In the genomic region with DNA sequence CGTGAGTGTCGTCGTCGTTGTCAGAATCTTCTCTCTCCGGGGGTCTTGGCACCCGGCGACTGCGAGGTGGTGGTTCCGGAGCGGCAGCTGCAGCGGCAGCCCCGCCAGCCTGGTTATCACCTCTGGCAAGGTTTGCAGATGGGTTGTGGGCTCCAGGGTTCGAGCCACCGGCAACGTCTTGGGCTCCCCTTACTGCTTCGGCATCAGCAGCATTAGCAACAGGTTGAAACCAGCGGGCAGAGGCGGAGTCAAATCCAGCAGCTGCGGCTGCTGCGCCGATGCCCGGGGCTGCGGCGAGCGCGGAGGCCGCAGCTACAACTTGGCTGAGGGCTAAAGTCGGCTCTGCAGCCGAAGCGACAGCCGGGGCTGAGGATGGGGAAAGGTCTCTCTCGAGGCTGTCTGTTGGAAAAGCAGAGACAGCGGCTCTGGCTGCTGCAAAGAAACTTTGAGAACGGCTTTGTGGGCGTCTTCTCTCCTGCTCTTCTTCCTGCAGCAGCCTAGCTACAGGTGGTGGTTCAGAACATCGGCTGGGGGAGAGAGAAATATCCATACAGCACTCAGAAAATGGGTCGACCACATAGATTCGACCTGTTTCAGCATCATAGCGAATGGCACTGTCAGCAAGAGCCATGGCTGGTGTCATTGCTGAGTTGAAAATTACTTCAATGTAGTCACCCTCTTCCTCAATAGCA, we compare ENCODE assay signal across 18 cellular contexts. TPM values are rescaled to one million over a fixed set of nuclear protein-coding genes. Genes with fewer than 3 reads are reported as not detected.
DNase-seq lines count a peak whose midpoint lies in the region; ATAC-seq and TF ChIP-seq lines count a peak whose summit lies in the region.
"Had no signal": no experiment of that assay in that cellular context is flagged by ENCODE, and none has a peak within 500 bp of the region (broad histone marks: within the 10 kb centered on the region; RNA-seq: fewer than 3 reads in every experiment).

No MANE protein-coding gene starts in this region.

- peak in 1 of 2 donors; percentile 60 for DNase-seq in cardiac muscle cell (ENCODE audit: low read depth in 1 of 2, low spot score in 1 of 2)
- no peak for DNase-seq in heart right ventricle
- no peak for DNase-seq in esophagus muscularis mucosa (ENCODE audit: extremely low spot score)
- no peak for DNase-seq in tibial nerve (ENCODE audit: low spot score in 2 of 2)
- DNase-seq in C1 segment of cervical spinal cord (lab: John Stamatoyannopoulos, UW) = no peak
- DNase-seq: activated naive CD8-positive, alpha-beta T cell treated with anti-CD3 and anti-CD28 coated beads for 36 hours; COR-L47; hippocampal formation; NCI-H2171; PC-3; stimulated activated CD4-positive, alpha-beta T cell treated with anti-CD3 and anti-CD28 coated beads, Interleukin-12 subunit alpha, Interleukin-12 subunit beta, amount 100 ng/mL, for 4 hours; substantia nigra; SW 1271 had no signal

- TF ChIP-seq EP300 in esophagus muscularis mucosa (IDR thresholded peaks at IDR 0.05) = no peak
- TF ChIP-seq EP300 in tibial nerve (IDR thresholded peaks at IDR 0.05) = no peak

- peaks cover 4% of the 10 kb centered on the region for H3K4me1 ChIP-seq in cardiac muscle cell (ENCODE audit: low read depth)
- peaks cover 0 to 13% (median 0%) of the 10 kb centered on the region in 9 donors for H3K4me1 ChIP-seq in heart right ventricle
- H3K4me1 ChIP-seq in ectodermal cell (ENCODE audit: control insufficient read depth, insufficient read depth, low read length) = no peaks in the 10 kb centered on the region
- H3K4me1 ChIP-seq in mesodermal cell (ENCODE audit: control insufficient read depth, insufficient read depth, low read length, poor library complexity, severe bottlenecking) = peaks cover 2% of the 10 kb centered on the region
- H3K4me1 ChIP-seq in esophagus muscularis mucosa = peaks cover 0 to 31% (median 25%) of the 10 kb centered on the region in 4 donors
- peaks cover 0 to 15% (median 0%) of the 10 kb centered on the region in 4 donors for H3K4me1 ChIP-seq in tibial nerve
- H3K4me1 ChIP-seq: pancreas had no signal

- H3K36me3 ChIP-seq in cardiac muscle cell = no peaks in the 10 kb centered on the region
- no peaks in the 10 kb centered on the region for H3K36me3 ChIP-seq in heart right ventricle
- no peaks in the 10 kb centered on the region for H3K36me3 ChIP-seq in ectodermal cell (ENCODE audit: control insufficient read depth, insufficient read depth, low read length)
- H3K36me3 ChIP-seq in mesodermal cell (ENCODE audit: control insufficient read depth, insufficient read depth, low read length) = no peaks in the 10 kb centered on the region
- H3K36me3 ChIP-seq in esophagus muscularis mucosa = no peaks in the 10 kb centered on the region
- H3K36me3 ChIP-seq in tibial nerve = no peaks in the 10 kb centered on the region
- H3K36me3 ChIP-seq: pancreas had no signal

- no peak overlapping the region for H3K27ac ChIP-seq in cardiac muscle cell
- no peak overlapping the region for H3K27ac ChIP-seq in heart right ventricle
- no peak overlapping the region for H3K27ac ChIP-seq in ectodermal cell (ENCODE audit: insufficient read depth, low read depth, low read length, poor library complexity, severe bottlenecking)
- no peak overlapping the region for H3K27ac ChIP-seq in mesodermal cell (ENCODE audit: low read depth, low read length, severe bottlenecking)
- H3K27ac ChIP-seq in esophagus muscularis mucosa (replicated peaks in 1 of 4) = no peak overlapping the region
- no peak overlapping the region for H3K27ac ChIP-seq in tibial nerve
- H3K27ac ChIP-seq: pancreas had no signal

- peaks cover 71% of the 10 kb centered on the region for H3K27me3 ChIP-seq in cardiac muscle cell
- H3K27me3 ChIP-seq in heart right ventricle = peaks cover 0 to 98% (median 62%) of the 10 kb centered on the region in 7 donors
- peaks cover 47% of the 10 kb centered on the region for H3K27me3 ChIP-seq in ectodermal cell (ENCODE audit: control insufficient read depth, insufficient read depth, low read length, poor library complexity, severe bottlenecking)
- peaks cover 0 to 67% (median 19%) of the 10 kb centered on the region in 4 donors for H3K27me3 ChIP-seq in esophagus muscularis mucosa
- peaks cover 0 to 87% of the 10 kb centered on the region in 2 donors for H3K27me3 ChIP-seq in tibial nerve

- TF ChIP-seq POLR2A in esophagus muscularis mucosa (IDR thresholded peaks at IDR 0.05; ENCODE audit: low read depth) = no peak
- TF ChIP-seq POLR2A in tibial nerve (IDR thresholded peaks at IDR 0.05) = no peak

- no peak for TF ChIP-seq CTCF in cardiac muscle cell (IDR thresholded peaks at IDR 0.05; ENCODE audit: low read depth, low read length)
- TF ChIP-seq CTCF in heart right ventricle (IDR thresholded peaks at IDR 0.05) = no peak
- TF ChIP-seq CTCF in esophagus muscularis mucosa (IDR thresholded peaks at IDR 0.05) = no peak
- TF ChIP-seq CTCF in tibial nerve (IDR thresholded peaks at IDR 0.05) = no peak

- peak overlapping the region; percentile 10 for H3K4me3 ChIP-seq in cardiac muscle cell
- no peak overlapping the region for H3K4me3 ChIP-seq in heart right ventricle
- H3K4me3 ChIP-seq in ectodermal cell (ENCODE audit: insufficient read depth, low read depth, low read length) = peak overlapping the region; percentile 41
- peak overlapping the region; percentile 16 for H3K4me3 ChIP-seq in mesodermal cell (ENCODE audit: extremely low read depth, insufficient read depth, low read length, poor library complexity, severe bottlenecking)
- H3K4me3 ChIP-seq in esophagus muscularis mucosa = no peak overlapping the region
- peak overlapping the region in 1 of 4 donors; percentile 26 for H3K4me3 ChIP-seq in tibial nerve
- H3K4me3 ChIP-seq: pancreas had no signal

- intact Hi-C loops in heart right ventricle (cut with DNase I) = no loop called here
- intact Hi-C loops in esophagus muscularis mucosa (cut with DNase I) = no loop called here

- ATAC-seq in heart right ventricle = no peak
- ATAC-seq in GM19455 (IDR thresholded peaks at IDR 0.05; ENCODE audit: unreplicated experiment) = no peak
- ATAC-seq: activated CD4-positive, CD25-positive, alpha-beta regulatory T cell treated with anti-CD3 and anti-CD28 coated beads, Interleukin-2, amount 50 U/mL, for 24 hours; pancreas; PC-3 had no signal

- H3K9me3 ChIP-seq in cardiac muscle cell (ENCODE audit: low read depth) (no peaks in the 10 kb centered on the region), heart right ventricle (no peaks in the 10 kb centered on the region), ectodermal cell (ENCODE audit: control insufficient read depth, low read length) (no peaks in the 10 kb centered on the region), mesodermal cell (ENCODE audit: control insufficient read depth, low read length) (no peaks in the 10 kb centered on the region), esophagus muscularis mucosa (no peaks in the 10 kb centered on the region), tibial nerve (no peaks in the 10 kb centered on the region)
- H3K9me3 ChIP-seq: pancreas had no signal

- 3 to 5% methylated on average over 38 to 39 of the region's 39 CpGs for WGBS in heart right ventricle, 2 donors
- 3 to 7% methylated on average over 38 to 39 of the region's 39 CpGs for WGBS in ectodermal cell, 2 experiments
- 1 to 20% methylated on average over 1 to 17 of the region's 39 CpGs for WGBS in mesodermal cell (ENCODE audit: insufficient coverage in 2 of 2), 2 experiments
- WGBS in esophagus muscularis mucosa = 38% methylated on average over 16 of the region's 39 CpGs
- 8 to 31% methylated on average over 14 to 37 of the region's 39 CpGs for WGBS in tibial nerve, 2 donors

RNA-seq across cellular contexts. Expression of gene IRS4, which starts 3.6 kb away (rescaled TPM):
- 0.35 TPM in 1 of 2 replicates, not detected in the other for total RNA-seq in cardiac muscle cell
- polyA plus RNA-seq in cardiac muscle cell = not detected in 2 replicates
- total RNA-seq in heart right ventricle = not detected
- polyA plus RNA-seq in heart right ventricle = not detected
- polyA plus RNA-seq in ectodermal cell (2013, experiment 1 of 4) = 9.3 TPM
- polyA plus RNA-seq in ectodermal cell (2013, experiment 2 of 4) = 15.9 TPM
- 8.2 TPM for polyA plus RNA-seq in ectodermal cell (2013, experiment 3 of 4)
- 11.3 TPM for polyA plus RNA-seq in ectodermal cell (2013, experiment 4 of 4)
- 1.1 TPM for polyA plus RNA-seq in mesodermal cell (2013, experiment 1 of 2)
- polyA plus RNA-seq in mesodermal cell (2013, experiment 2 of 2) = 0.91 TPM
- 1 to 10 TPM in 1 of 4 donors, under 1 TPM in 1, not detected in 2; 0.11 to 2.5 TPM for total RNA-seq in esophagus muscularis mucosa
- 1 to 10 TPM in 1 of 4 donors, under 1 TPM in 3; 0.22 to 1.5 (median 0.64) TPM for total RNA-seq in tibial nerve
- total RNA-seq: activated naive CD8-positive, alpha-beta T cell treated with anti-CD3 and anti-CD28 coated beads for 36 hours; PC-3 had no signal
- polyA plus RNA-seq: pancreas had no signal

Comparison
In these comparisons a context has a peak if more than half of its experiments do, and no peak if none do; other contexts are left out.
1. H3K4me3 ChIP-seq: peak in cardiac muscle cell (single experiment), ectodermal cell (single experiment) and mesodermal cell (single experiment); none in heart right ventricle (0 of 10) and esophagus muscularis mucosa (0 of 4).